In genomic region chr11:20036625-20037335, GRCh38 we compare ENCODE assay signal across 18 cellular contexts.
DNase-seq lines count a peak whose midpoint lies in the region; ATAC-seq and TF ChIP-seq lines count a peak whose summit lies in the region.
"Had no signal": no experiment of that assay in that cellular context is flagged by ENCODE, and none has a peak within 500 bp of the region (broad histone marks: within the 10 kb centered on the region; RNA-seq: fewer than 3 reads in every experiment).

No MANE protein-coding gene starts in this region.

- peaks cover 24% of the 10 kb centered on the region for H3K79me2 ChIP-seq in trophoblast cell (ENCODE audit: control insufficient read depth, insufficient read depth, low read length, poor library complexity)

- H3K4me2 ChIP-seq in trophoblast cell (ENCODE audit: low read length): no peak overlapping the region

- peaks cover 25% of the 10 kb centered on the region for H3K4me1 ChIP-seq in foreskin keratinocyte
- H3K4me1 ChIP-seq in trophoblast cell (ENCODE audit: control insufficient read depth in 1 of 2, insufficient read depth in 2 of 2, low read length in 2 of 2): peaks cover 47 to 57% of the 10 kb centered on the region in 2 experiments
- H3K4me1 ChIP-seq: left lung, uterus had no signal

- H3K4ac ChIP-seq in trophoblast cell (ENCODE audit: low read depth, low read length): peak overlapping the region; percentile 35

- no peak overlapping the region for H3K9ac ChIP-seq in trophoblast cell (ENCODE audit: low read length)

- WGBS in trophoblast cell (ENCODE audit: extremely low coverage, insufficient coverage, insufficient read length): no CpG with 5 or more reads among the region's 8 CpGs

- H4K12ac ChIP-seq in trophoblast cell (ENCODE audit: low read depth, low read length): peak overlapping the region; percentile 24

- H3K23ac ChIP-seq in trophoblast cell (ENCODE audit: low read length): no peak overlapping the region

- H3K79me1 ChIP-seq in trophoblast cell (ENCODE audit: low read length): peaks cover 39% of the 10 kb centered on the region

- H2BK12ac ChIP-seq in trophoblast cell (ENCODE audit: low read length): peak overlapping the region; percentile 15

- H4K91ac ChIP-seq in trophoblast cell (ENCODE audit: low read depth, low read length): peak overlapping the region; percentile 64

- H2BK5ac ChIP-seq in trophoblast cell (ENCODE audit: low read depth, low read length, poor library complexity): no peak overlapping the region

- TF ChIP-seq CTCF in foreskin keratinocyte (conservative IDR thresholded peaks at IDR 0.05): no peak

- H2AFZ ChIP-seq in trophoblast cell (ENCODE audit: insufficient read depth, low read length, poor library complexity): no peak overlapping the region

- peak overlapping the region; percentile 28 for H3K18ac ChIP-seq in trophoblast cell (ENCODE audit: low read length)

- intact Hi-C loops in left colon (cut with DNase I, micrococcal nuclease): no loop called here

- H3K9me3 ChIP-seq in trophoblast cell (ENCODE audit: insufficient read depth, low read depth, low read length): no peaks in the 10 kb centered on the region
- H3K9me3 ChIP-seq: left lung, uterus had no signal

- H3K36me3 ChIP-seq in trophoblast cell (ENCODE audit: control insufficient read depth in 1 of 2, insufficient read depth in 2 of 2, low read length in 2 of 2): peaks cover 18 to 29% of the 10 kb centered on the region in 2 experiments
- H3K36me3 ChIP-seq: uterus had no signal

- DNase-seq in NCI-H1092 treated with DMSO at 0.1 percent for 48 hours (lab: John Stamatoyannopoulos, UW): peak; percentile 37
- DNase-seq in NCI-H1092 (lab: John Stamatoyannopoulos, UW): no peak
- peak; percentile 48 for DNase-seq in NCI-H510A treated with DMSO at 0.1 percent for 48 hours (lab: John Stamatoyannopoulos, UW)
- DNase-seq in foreskin keratinocyte: no peak
- no peak for DNase-seq in trophoblast cell
- DNase-seq in left colon: no peak
- no peak for DNase-seq in RPMI8226
- DNase-seq: activated CD4-positive, alpha-beta memory T cell treated with anti-CD3 and anti-CD28 coated beads, Interleukin-2, amount 10 ng/mL, durations not matched to agents 7 days and 5 days; activated naive CD8-positive, alpha-beta T cell treated with anti-CD3 and anti-CD28 coated beads, Interleukin-2, amount 50 U/mL, for 24 hours; CD4-positive, CD25-positive, alpha-beta regulatory T cell; effector CD8-positive, alpha-beta T cell; EL; GOT3; KG1; left lung; naive B cell had no signal

- H3K27me3 ChIP-seq in foreskin keratinocyte: no peaks in the 10 kb centered on the region
- H3K27me3 ChIP-seq in trophoblast cell (ENCODE audit: insufficient read depth, low read length): no peaks in the 10 kb centered on the region
- H3K27me3 ChIP-seq: left lung, uterus had no signal

- peak overlapping the region; percentile 21 for H2BK120ac ChIP-seq in trophoblast cell (ENCODE audit: insufficient read depth, low read length, poor library complexity)

- no peak overlapping the region for H2AK5ac ChIP-seq in trophoblast cell (ENCODE audit: low read length)

- H3K27ac ChIP-seq in foreskin keratinocyte (peak overlapping the region; percentile 78), trophoblast cell (ENCODE audit: low read depth, low read length) (peak overlapping the region; percentile 61)
- H3K27ac ChIP-seq: left lung had no signal

- H3K4me3 ChIP-seq in trophoblast cell (ENCODE audit: low read depth, low read length): no peak overlapping the region
- H3K4me3 ChIP-seq: left lung, uterus had no signal

- ATAC-seq in foreskin keratinocyte (no peak), left colon (no peak), HG02973 (IDR thresholded peaks at IDR 0.05; ENCODE audit: unreplicated experiment) (no peak)
- ATAC-seq: left lung had no signal

- H3K14ac ChIP-seq in trophoblast cell (ENCODE audit: low read length): peak overlapping the region; percentile 8

- H4K8ac ChIP-seq in trophoblast cell (ENCODE audit: low read depth, low read length): no peak overlapping the region

Comparison
In these comparisons a context has a peak if more than half of its experiments do, and no peak if none do; other contexts are left out.
1. DNase-seq: peak in NCI-H1092 treated with DMSO at 0.1 percent for 48 hours (single experiment) and NCI-H510A treated with DMSO at 0.1 percent for 48 hours (single experiment); none in NCI-H1092 (single experiment), foreskin keratinocyte (0 of 2), trophoblast cell (0 of 2), left colon (0 of 2) and RPMI8226 (single experiment).